In the genomic region with DNA sequence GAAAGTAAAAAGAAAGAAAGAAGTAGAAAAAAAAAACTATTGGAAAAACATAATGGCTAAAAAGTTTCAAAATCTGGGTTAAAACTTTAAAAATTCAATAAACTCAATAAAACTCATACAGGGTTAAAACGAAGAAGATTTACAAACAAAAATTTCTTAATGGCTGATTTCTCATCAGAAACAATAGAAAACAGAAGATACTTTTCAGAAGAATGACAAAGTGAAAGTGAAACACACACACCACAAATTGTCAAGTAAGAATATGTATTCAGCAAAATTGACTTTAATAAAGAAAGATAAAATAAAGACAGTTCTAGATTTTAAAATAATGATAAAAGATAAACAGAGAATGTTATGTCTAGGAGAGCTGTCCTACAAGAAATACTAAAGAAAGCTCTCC, we compare ENCODE assay signal across 13 cellular contexts.
A peak's percentile ranks its signal among the peaks of the same experiment; 100 is the strongest.
DNase-seq lines count a peak whose midpoint lies in the region; ATAC-seq lines count a peak whose summit lies in the region.
"Had no signal": no experiment of that assay in that cellular context is flagged by ENCODE, and none has a peak within 500 bp of the region (broad histone marks: within the 10 kb centered on the region; RNA-seq: fewer than 3 reads in every experiment).

No MANE protein-coding gene starts in this region.

- H3F3A ChIP-seq in GM23248 (ENCODE audit: insufficient read depth): no peaks in the 10 kb centered on the region

- POLR2A ChIA-PET in activated CD4-positive, alpha-beta memory T cell treated with anti-CD3 and anti-CD28 coated beads for 36 hours (lab: Charles Lee): no interaction called here

- H3K36me3 ChIP-seq in ACC112 (ENCODE audit: insufficient read depth, low read length): no peaks in the 10 kb centered on the region; the same call in 1 of the 2 replicates
- H3K36me3 ChIP-seq in GM23248 (ENCODE audit: low read depth): no peaks in the 10 kb centered on the region
- H3K36me3 ChIP-seq: spleen had no signal

- no peaks in the 10 kb centered on the region for H3K36me3 Mint-ChIP-seq in activated CD4-positive, alpha-beta memory T cell treated with anti-CD3 and anti-CD28 coated beads for 36 hours

- H3K27ac Mint-ChIP-seq in activated CD4-positive, alpha-beta memory T cell treated with anti-CD3 and anti-CD28 coated beads for 36 hours: peak overlapping the region; percentile 18
- H3K27ac Mint-ChIP-seq: activated T-helper 1 cell treated with anti-CD3 and anti-CD28 coated beads, Interleukin-12 subunit alpha, Interleukin-12 subunit beta, Interleukin-2, Interleukin-4 antibody, amounts not matched to agents 30 ng/mL and 10 ng/mL and 1 ng/mL, durations not matched to agents 14 hours and 24 hours and 36 hours; CD4-positive, alpha-beta T cell; dendritic cell treated with granulocyte-macrophage colony-stimulating factor and Interleukin-4, amounts not matched to agents 40 ng/mL and 50 ng/mL, for 4 days had no signal

- H3K9ac ChIP-seq in GM23248: peak overlapping the region; percentile 56

- H3K27me3 Mint-ChIP-seq in activated CD4-positive, alpha-beta memory T cell treated with anti-CD3 and anti-CD28 coated beads for 36 hours: no peaks in the 10 kb centered on the region
- H3K27me3 Mint-ChIP-seq: CD4-positive, alpha-beta T cell; dendritic cell treated with granulocyte-macrophage colony-stimulating factor and Interleukin-4, amounts not matched to agents 40 ng/mL and 50 ng/mL, for 4 days had no signal

- no peak overlapping the region for H3K4me3 Mint-ChIP-seq in activated CD4-positive, alpha-beta memory T cell treated with anti-CD3 and anti-CD28 coated beads for 36 hours
- H3K4me3 Mint-ChIP-seq: CD4-positive, alpha-beta T cell; dendritic cell treated with granulocyte-macrophage colony-stimulating factor and Interleukin-4, amounts not matched to agents 40 ng/mL and 50 ng/mL, for 4 days had no signal

- H4K20me1 ChIP-seq in GM23248 (ENCODE audit: insufficient read depth): no peaks in the 10 kb centered on the region

- H3K9me3 ChIP-seq in GM23248 (ENCODE audit: low read depth): no peaks in the 10 kb centered on the region
- H3K9me3 ChIP-seq: spleen had no signal

- DNase-seq in GM23248: peak; percentile 26
- DNase-seq in activated CD4-positive, alpha-beta memory T cell treated with anti-CD3 and anti-CD28 coated beads for 36 hours: no peak
- peak; percentile 18 for DNase-seq in glomerular endothelial cell (ENCODE audit: extremely low read depth, low read depth, low spot score)
- DNase-seq in NCI-H1436 treated with DMSO at 0.1 percent for 48 hours (lab: John Stamatoyannopoulos, UW): no peak
- DNase-seq in HPDE6-E6E7 (ENCODE audit: extremely low spot score): no peak
- DNase-seq in LoVo (ENCODE audit: low spot score): no peak
- DNase-seq: CD4-positive, alpha-beta T cell; NCI-H1417 treated with DMSO at 0.1 percent for 48 hours; spleen had no signal

- H3K4me3 ChIP-seq in ACC112 (ENCODE audit: low read depth, low read length) (peak overlapping the region; percentile 73), GM23248 (peak overlapping the region; percentile 62)
- H3K4me3 ChIP-seq: spleen had no signal

- peaks cover 12% of the 10 kb centered on the region for H3K4me1 Mint-ChIP-seq in activated CD4-positive, alpha-beta memory T cell treated with anti-CD3 and anti-CD28 coated beads for 36 hours (ENCODE audit: low read depth)

- in situ Hi-C loops in GM23248 (cut with MboI): no loop called here

- H3K27me3 ChIP-seq in ACC112 (ENCODE audit: insufficient read depth, low read length) (no peaks in the 10 kb centered on the region), GM23248 (replicated peaks; ENCODE audit: insufficient read depth) (no peaks in the 10 kb centered on the region)
- H3K27me3 ChIP-seq: spleen had no signal

- no peaks in the 10 kb centered on the region for H3K4me1 ChIP-seq in ACC112 (ENCODE audit: control insufficient read depth, insufficient read depth, low read length, unreplicated experiment)
- H3K4me1 ChIP-seq in GM23248 (ENCODE audit: insufficient read depth): 0 out of 2 replicates have a peak, but pooled peaks cover 10% of the 10 kb centered on the region
- H3K4me1 ChIP-seq: spleen had no signal

- CTCF ChIA-PET in activated CD4-positive, alpha-beta memory T cell treated with anti-CD3 and anti-CD28 coated beads for 36 hours (lab: Charles Lee): no interaction called here

- peak overlapping the region; percentile 27; the same call in 1 of the 2 replicates for H3K27ac ChIP-seq in ACC112 (ENCODE audit: low read depth, low read length)
- no peak overlapping the region for H3K27ac ChIP-seq in GM23248
- H3K27ac ChIP-seq: spleen had no signal

- H3K9me3 Mint-ChIP-seq in activated CD4-positive, alpha-beta memory T cell treated with anti-CD3 and anti-CD28 coated beads for 36 hours: no peaks in the 10 kb centered on the region
- H3K9me3 Mint-ChIP-seq: activated T-helper 1 cell treated with anti-CD3 and anti-CD28 coated beads, Interleukin-12 subunit alpha, Interleukin-12 subunit beta, Interleukin-2, Interleukin-4 antibody, amounts not matched to agents 30 ng/mL and 10 ng/mL and 1 ng/mL, durations not matched to agents 14 hours and 24 hours and 36 hours; CD4-positive, alpha-beta T cell; dendritic cell treated with granulocyte-macrophage colony-stimulating factor and Interleukin-4, amounts not matched to agents 40 ng/mL and 50 ng/mL, for 4 days had no signal

- intact Hi-C loops in activated CD4-positive, alpha-beta memory T cell treated with anti-CD3 and anti-CD28 coated beads for 36 hours (cut with micrococcal nuclease): no loop called here

- peak overlapping the region; percentile 84 for H3K4me2 ChIP-seq in GM23248 (ENCODE audit: unreplicated experiment)

- H3K79me2 ChIP-seq in ACC112 (ENCODE audit: control insufficient read depth, insufficient read depth, low read length, unreplicated experiment) (no peaks in the 10 kb centered on the region), GM23248 (ENCODE audit: insufficient read depth) (no peaks in the 10 kb centered on the region)

- no peak for ATAC-seq in GM21367 (IDR thresholded peaks at IDR 0.05; ENCODE audit: unreplicated experiment)

- WGBS in GM23248 (ENCODE audit: low coverage in 1 of 2, low lambda C conversion rate in 2 of 2, missing lambda C conversion rate in 2 of 2), 2 experiments: 0 to 4% methylated on average over 1 of the region's 1 CpG

- H3K9me2 ChIP-seq in GM23248 (ENCODE audit: insufficient read depth): no peaks in the 10 kb centered on the region

- H2AFZ ChIP-seq in ACC112 (ENCODE audit: low read length, unreplicated experiment): peak overlapping the region; percentile 87
- H2AFZ ChIP-seq in GM23248: peak overlapping the region; percentile 83

Comparison
In these comparisons a context has a peak if more than half of its experiments do, and no peak if none do; other contexts are left out.
1. DNase-seq: peak in GM23248 (single experiment) and glomerular endothelial cell (single experiment); none in activated CD4-positive, alpha-beta memory T cell treated with anti-CD3 and anti-CD28 coated beads for 36 hours (single experiment), NCI-H1436 treated with DMSO at 0.1 percent for 48 hours (single experiment), HPDE6-E6E7 (single experiment) and LoVo (single experiment).